In the genomic region with DNA sequence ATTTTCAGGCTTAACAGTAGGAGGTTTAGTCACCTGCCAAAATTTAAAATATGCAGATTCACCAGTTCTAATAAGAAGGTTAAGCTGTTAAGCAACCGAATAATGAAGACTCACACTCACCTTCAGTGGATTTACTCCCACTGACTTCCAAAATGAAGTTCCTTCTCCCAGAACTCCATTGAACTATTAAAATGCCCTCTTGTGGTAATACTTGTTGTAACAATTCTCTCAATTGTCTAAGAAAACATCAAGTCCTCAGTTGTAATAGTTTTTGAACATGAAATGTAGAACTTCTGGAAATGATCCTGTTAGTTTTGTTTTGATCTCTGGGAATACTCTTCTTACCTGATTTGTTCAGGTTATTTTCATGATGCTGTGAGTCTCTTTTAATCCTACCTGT, we compare ENCODE assay signal across 1 cellular context.
TF ChIP-seq lines count a peak whose summit lies in the region.

No MANE protein-coding gene starts in this region.

TF ChIP-seq in HCT116, 20 proteins besides CTCF, POLR2A, EP300 and RAD21 (continued from another document):
- TF ChIP-seq ZBTB33 (IDR thresholded peaks at IDR 0.05; ENCODE audit: extremely low read depth, insufficient replicate concordance, low read length) (no peak), TCF7L2 (IDR thresholded peaks at IDR 0.05; ENCODE audit: borderline replicate concordance, extremely low read depth, insufficient read depth, insufficient read length) (no peak), SP1 (IDR thresholded peaks at IDR 0.05; ENCODE audit: low read depth) (no peak), REST (IDR thresholded peaks at IDR 0.05; ENCODE audit: low read depth) (no peak)
TF ChIP-seq in HCT116: peak in this region for 0.
